In genomic region chr2:234679151-234679765, GRCh38 we compare ENCODE assay signal across 14 cellular contexts.
DNase-seq lines count a peak whose midpoint lies in the region; ATAC-seq, FAIRE-seq and TF ChIP-seq lines count a peak whose summit lies in the region.
"Had no signal": no experiment of that assay in that cellular context is flagged by ENCODE, and none has a peak within 500 bp of the region (broad histone marks: within the 10 kb centered on the region; RNA-seq: fewer than 3 reads in every experiment).

No MANE protein-coding gene starts in this region.

- no peaks in the 10 kb centered on the region for H3K36me3 Mint-ChIP-seq in nephron progenitor cell (ENCODE audit: low read depth)
- H3K36me3 Mint-ChIP-seq: activated naive CD4-positive, alpha-beta T cell treated with anti-CD3 and anti-CD28 coated beads, Interleukin-2, amount 50 U/mL, for 72 hours had no signal

- no peak for TF ChIP-seq RAD21 in A549 (conservative IDR thresholded peaks at IDR 0.05 in 1 of 2, IDR thresholded peaks at IDR 0.05 in 1 of 2)

- no peak for TF ChIP-seq EP300 in A549 (IDR thresholded peaks at IDR 0.05)

- no peaks in the 10 kb centered on the region for H3K27me3 ChIP-seq in prostate gland (replicated peaks; ENCODE audit: insufficient read depth)
- H3K27me3 ChIP-seq: foreskin keratinocyte had no signal

- H3K9me3 ChIP-seq in A549 = peaks cover 9% of the 10 kb centered on the region; the same call in 1 of the 3 replicates
- no peaks in the 10 kb centered on the region for H3K9me3 ChIP-seq in prostate gland

- no peak for FAIRE-seq in A549 (lab: Jason Lieb, UNC)
- FAIRE-seq: colon had no signal

- ATAC-seq in A549 (peak; percentile 16 to 31; a peak in 4 of 6 replicates), GM21447 (IDR thresholded peaks at IDR 0.05; ENCODE audit: unreplicated experiment) (no peak), GM21515 (IDR thresholded peaks at IDR 0.05; ENCODE audit: unreplicated experiment) (no peak)
- ATAC-seq: activated naive CD4-positive, alpha-beta T cell treated with anti-CD3 and anti-CD28 coated beads, Interleukin-2, amount 50 U/mL, for 72 hours had no signal

- H3K27ac ChIP-seq in A549 (peak overlapping the region; percentile 94 to 97), RWPE1 (peak overlapping the region; percentile 90), epithelial cell of prostate (peak overlapping the region; percentile 89), prostate gland (peak overlapping the region; percentile 20 to 21)

- H3K4me3 Mint-ChIP-seq in nephron progenitor cell = no peak overlapping the region

- H3K4me2 ChIP-seq in A549 = peak overlapping the region; percentile 78

- TF ChIP-seq CTCF in A549 (IDR thresholded peaks at IDR 0.05) (no peak), RWPE1 (conservative IDR thresholded peaks at IDR 0.05; ENCODE audit: low read depth) (no peak), prostate gland (IDR thresholded peaks at IDR 0.05) (no peak), nephron progenitor cell (IDR thresholded peaks at IDR 0.05) (no peak)

- H3K4me1 ChIP-seq in A549 = peaks cover 79% of the 10 kb centered on the region
- peaks cover 3% of the 10 kb centered on the region for H3K4me1 ChIP-seq in prostate gland (replicated peaks)

- 57% methylated on average over 13 of the region's 13 CpGs for WGBS in A549 (ENCODE audit: missing lambda C conversion rate)
- WGBS in prostate gland = 80% methylated on average over 13 of the region's 13 CpGs

- CTCF ChIA-PET in A549 (lab: Yijun Ruan, JAX) (interaction anchor here (0.5 to 1.6 kb wide), 6 partner anchors 11 to 905 kb away, joined by 3 to 5 read pairs (median 5); no protein-coding TSS in a partner anchor), RWPE1 (lab: Yijun Ruan, JAX) (interaction anchor here (0.7 kb wide), 1 partner anchor 166 kb away, joined by 3 read pairs; no protein-coding TSS in a partner anchor)

- no peak overlapping the region for H3K4me3 ChIP-seq in A549
- H3K4me3 ChIP-seq in prostate gland = no peak overlapping the region

- DNase-seq in A549 (ENCODE audit: low read depth in 1 of 2, low spot score in 1 of 2) = no peak
- no peak for DNase-seq in RWPE1 (ENCODE audit: low spot score)
- DNase-seq in epithelial cell of prostate (ENCODE audit: low read depth, low spot score) = no peak
- DNase-seq in prostate gland (ENCODE audit: low spot score) = no peak
- DNase-seq in nephron progenitor cell = no peak
- no peak for DNase-seq in ureter (ENCODE audit: low spot score)
- DNase-seq: activated CD4-positive, CD25-positive, alpha-beta regulatory T cell; NCI-H1048; retina had no signal

- H3K4me1 Mint-ChIP-seq in nephron progenitor cell = peaks cover 13% of the 10 kb centered on the region

- intact Hi-C loops in prostate gland (cut with DNase I) = no loop called here

- H3K9me3 Mint-ChIP-seq in nephron progenitor cell = peaks cover 6% of the 10 kb centered on the region

- no peaks in the 10 kb centered on the region for H3K36me3 ChIP-seq in prostate gland

- peaks cover 3% of the 10 kb centered on the region for H3K27me3 Mint-ChIP-seq in nephron progenitor cell (ENCODE audit: low read depth, poor library complexity)

- POLR2A ChIA-PET in A549 (lab: Yijun Ruan, JAX) (interaction anchor here (0.5 to 2.4 kb wide), 4 partner anchors 10 to 815 kb away, joined by 3 to 18 read pairs (median 3); no protein-coding TSS in a partner anchor), RWPE1 (lab: Yijun Ruan, JAX; ENCODE audit: low non-redundant PET) (no interaction called here)

- TF ChIP-seq POLR2A in A549 (IDR thresholded peaks at IDR 0.05; ENCODE audit: low read length) = no peak
- no peak for TF ChIP-seq POLR2A in prostate gland (IDR thresholded peaks at IDR 0.05)

- H3K27ac Mint-ChIP-seq in nephron progenitor cell = no peak overlapping the region
- H3K27ac Mint-ChIP-seq: activated naive CD4-positive, alpha-beta T cell treated with anti-CD3 and anti-CD28 coated beads, Interleukin-2, amount 50 U/mL, for 72 hours had no signal

TF ChIP-seq in A549, 52 proteins besides CTCF, POLR2A, EP300 and RAD21:
- no peak for TF ChIP-seq HOXB13 (CRISPR knock-in tag; IDR thresholded peaks at IDR 0.05; ENCODE audit: low read depth)
- peak; percentile 6; the same call in 1 of the 2 replicates for TF ChIP-seq ATOH8 (CRISPR knock-in tag; IDR thresholded peaks at IDR 0.05; ENCODE audit: low read depth)
- TF ChIP-seq ZNF302 (CRISPR knock-in tag; IDR thresholded peaks at IDR 0.05) = no peak

Comparison
In these comparisons a context has a peak if more than half of its experiments do, and no peak if none do; other contexts are left out.
1. ATAC-seq: peak in A549 (2 of 2); none in GM21447 (single experiment) and GM21515 (single experiment).
2. H3K27ac ChIP-seq: peak in every context shown above with its lines; median percentile 96 in A549; 90 in RWPE1; 89 in epithelial cell of prostate; 20 in prostate gland.